ENCODE assay signal across 23 cellular contexts in genomic region chr16:84058211-84058610, GRCh38. TPM values are rescaled to one million over a fixed set of nuclear protein-coding genes. Genes with fewer than 3 reads are reported as not detected.
"Had no signal": no experiment of that assay in that cellular context is flagged by ENCODE, and none has a peak within 500 bp of the region (broad histone marks: within the 10 kb centered on the region; RNA-seq: fewer than 3 reads in every experiment).

No MANE protein-coding gene starts in this region.

- H3K9me3 ChIP-seq: upper lobe of left lung had no signal

- DNase-seq: activated CD4-positive, alpha-beta memory T cell treated with anti-CD3 and anti-CD28 coated beads for 36 hours; activated CD4-positive, alpha-beta T cell treated with anti-CD3 and anti-CD28 coated beads for 36 hours; activated CD8-positive, alpha-beta memory T cell treated with anti-CD3 and anti-CD28 coated beads, Interleukin-2, amount 10 ng/mL, durations not matched to agents 7 days and 5 days; activated gamma-delta T cell; activated T-cell treated with anti-CD3 and anti-CD28 coated beads, Interleukin-2, amount 50 U/mL, for 4 hours; dermis blood vessel endothelial cell; endodermal cell; erythroblast; hippocampal formation; kidney; midbrain; SIG-M5; stimulated activated CD4-positive, alpha-beta T cell treated with anti-CD3 and anti-CD28 coated beads, Interleukin-4, amount 100 ng/mL, for 24 hours; stimulated activated naive CD4-positive, alpha-beta T cell treated with Interleukin-2 at 50 U/mL for 16 hours; substantia nigra; T-helper 2 cell; upper lobe of left lung had no signal

- H3K27ac Mint-ChIP-seq: activated CD4-positive, alpha-beta memory T cell treated with anti-CD3 and anti-CD28 coated beads for 36 hours; activated CD4-positive, alpha-beta T cell treated with anti-CD3 and anti-CD28 coated beads for 36 hours; activated CD8-positive, alpha-beta memory T cell treated with anti-CD3 and anti-CD28 coated beads, Interleukin-2, amount 10 ng/mL, durations not matched to agents 7 days and 5 days; activated naive CD8-positive, alpha-beta T cell; endodermal cell had no signal

- H3K4me3 ChIP-seq: upper lobe of left lung had no signal

- H3K27ac ChIP-seq: upper lobe of left lung had no signal

- H3K4me1 Mint-ChIP-seq: activated CD4-positive, alpha-beta T cell treated with anti-CD3 and anti-CD28 coated beads for 36 hours had no signal

- H3K4me3 Mint-ChIP-seq: activated CD4-positive, alpha-beta memory T cell treated with anti-CD3 and anti-CD28 coated beads for 36 hours; activated CD4-positive, alpha-beta T cell treated with anti-CD3 and anti-CD28 coated beads for 36 hours; activated CD8-positive, alpha-beta memory T cell treated with anti-CD3 and anti-CD28 coated beads, Interleukin-2, amount 10 ng/mL, durations not matched to agents 7 days and 5 days; activated naive CD8-positive, alpha-beta T cell; activated T-cell treated with anti-CD3 and anti-CD28 coated beads, Interleukin-2, amount 50 U/mL, for 4 hours; brain; endodermal cell; neural crest cell had no signal

- H3K9me3 Mint-ChIP-seq: activated CD4-positive, alpha-beta memory T cell treated with anti-CD3 and anti-CD28 coated beads for 36 hours; activated T-cell treated with anti-CD3 and anti-CD28 coated beads, Interleukin-2, amount 50 U/mL, for 4 hours; brain; endodermal cell; neural crest cell had no signal

- H3K4me1 ChIP-seq: upper lobe of left lung had no signal

- H3K27me3 Mint-ChIP-seq: activated CD4-positive, alpha-beta memory T cell treated with anti-CD3 and anti-CD28 coated beads for 36 hours; activated CD4-positive, alpha-beta T cell treated with anti-CD3 and anti-CD28 coated beads for 36 hours; activated CD8-positive, alpha-beta memory T cell treated with anti-CD3 and anti-CD28 coated beads, Interleukin-2, amount 10 ng/mL, durations not matched to agents 7 days and 5 days; activated naive CD8-positive, alpha-beta T cell; brain had no signal

- ATAC-seq: activated CD4-positive, alpha-beta T cell treated with anti-CD3 and anti-CD28 coated beads for 36 hours; activated CD8-positive, alpha-beta memory T cell treated with anti-CD3 and anti-CD28 coated beads, Interleukin-2, amount 10 ng/mL, durations not matched to agents 7 days and 5 days; activated T-cell treated with anti-CD3 and anti-CD28 coated beads, Interleukin-2, amount 50 U/mL, for 4 hours had no signal

- H3K27me3 ChIP-seq: upper lobe of left lung had no signal

RNA-seq across cellular contexts. Expression of gene SLC38A8, which starts 15.6 kb away (rescaled TPM):
- total RNA-seq: activated CD4-positive, alpha-beta memory T cell treated with anti-CD3 and anti-CD28 coated beads for 36 hours; activated CD4-positive, alpha-beta T cell treated with anti-CD3 and anti-CD28 coated beads for 36 hours; activated CD8-positive, alpha-beta memory T cell treated with anti-CD3 and anti-CD28 coated beads, Interleukin-2, amount 10 ng/mL, durations not matched to agents 7 days and 5 days; activated T-cell treated with anti-CD3 and anti-CD28 coated beads, Interleukin-2, amount 50 U/mL, for 4 hours; dermis blood vessel endothelial cell; endodermal cell; kidney; lower leg skin; myocyte; neural crest cell; osteocyte; upper lobe of left lung had no signal
